15 cellular contexts compared by ENCODE assay signal in genomic region chrX:98203800-98204199, GRCh38.
A peak's percentile ranks its signal among the peaks of the same experiment; 100 is the strongest.
DNase-seq lines count a peak whose midpoint lies in the region; FAIRE-seq and TF ChIP-seq lines count a peak whose summit lies in the region.
"Had no signal": no experiment of that assay in that cellular context is flagged by ENCODE, and none has a peak within 500 bp of the region (broad histone marks: within the 10 kb centered on the region; RNA-seq: fewer than 3 reads in every experiment).

No MANE protein-coding gene starts in this region.

- no peak overlapping the region for H3K27ac ChIP-seq in endodermal cell (ENCODE audit: low read depth, low read length)
- H3K27ac ChIP-seq: HL-60 had no signal

- H3K9me3 Mint-ChIP-seq in endodermal cell: peaks cover under 1% of the 10 kb centered on the region
- peaks cover 9% of the 10 kb centered on the region for H3K9me3 Mint-ChIP-seq in mesothelial cell of epicardium
- H3K9me3 Mint-ChIP-seq in activated T-helper 1 cell treated with anti-CD3 and anti-CD28 coated beads, Interleukin-12 subunit alpha, Interleukin-12 subunit beta, Interleukin-2, Interleukin-4 antibody, amounts not matched to agents 30 ng/mL and 10 ng/mL and 1 ng/mL, durations not matched to agents 14 hours and 24 hours and 36 hours: peaks cover 8% of the 10 kb centered on the region

- no peak for DNase-seq in H54 (ENCODE audit: insufficient read length, low spot score)
- peak; percentile 74 for DNase-seq in RKO (ENCODE audit: low spot score)
- no peak for DNase-seq in endodermal cell
- DNase-seq in mesothelial cell of epicardium (ENCODE audit: low spot score in 2 of 2, unreplicated experiment in 2 of 2): no peak
- DNase-seq in NCI-H2107 (lab: John Stamatoyannopoulos, UW): no peak
- DNase-seq in NCI-H774 (lab: John Stamatoyannopoulos, UW): no peak
- no peak for DNase-seq in activated T-helper 1 cell treated with anti-CD3 and anti-CD28 coated beads, Interleukin-12 subunit alpha, Interleukin-12 subunit beta, Interleukin-2, Interleukin-4 antibody, amounts not matched to agents 30 ng/mL and 10 ng/mL and 1 ng/mL, durations not matched to agents 14 hours and 24 hours and 36 hours (ENCODE audit: low spot score)
- DNase-seq in UCSD-AML1 (lab: John Stamatoyannopoulos, UW; ENCODE audit: unreplicated experiment): no peak
- DNase-seq: Caco-2, NCI-H1417, NCI-H187 treated with DMSO at 0.1 percent for 48 hours, NCI-H446 treated with DMSO at 0.1 percent for 48 hours, NCI-H748 treated with DMSO at 0.1 percent for 48 hours, SIG-M5 had no signal

- no peaks in the 10 kb centered on the region for H3K27me3 ChIP-seq in endodermal cell (ENCODE audit: control insufficient read depth, insufficient read depth, low read length, poor library complexity, severe bottlenecking)

- no peak overlapping the region for H3K9ac ChIP-seq in endodermal cell (ENCODE audit: extremely low read depth, low read length, poor library complexity, severe bottlenecking)

- 90% methylated on average over 1 of the region's 2 CpGs; no CpG with 5 or more reads in 1 of the 2 experiments for WGBS in endodermal cell (ENCODE audit: insufficient coverage in 1 of 2, insufficient read length in 1 of 2), 2 experiments

- H3K36me3 Mint-ChIP-seq in endodermal cell (ENCODE audit: low read depth) (no peaks in the 10 kb centered on the region), mesothelial cell of epicardium (no peaks in the 10 kb centered on the region)
- no peaks in the 10 kb centered on the region for H3K36me3 Mint-ChIP-seq in activated T-helper 1 cell treated with anti-CD3 and anti-CD28 coated beads, Interleukin-12 subunit alpha, Interleukin-12 subunit beta, Interleukin-2, Interleukin-4 antibody, amounts not matched to agents 30 ng/mL and 10 ng/mL and 1 ng/mL, durations not matched to agents 14 hours and 24 hours and 36 hours (ENCODE audit: low read depth)

- no peaks in the 10 kb centered on the region for H3K36me3 ChIP-seq in endodermal cell (ENCODE audit: control insufficient read depth, insufficient read depth, low read length)

- TF ChIP-seq CTCF in endodermal cell (conservative IDR thresholded peaks at IDR 0.05) (no peak), mesothelial cell of epicardium (IDR thresholded peaks at IDR 0.05; ENCODE audit: unreplicated experiment) (no peak)

- no peaks in the 10 kb centered on the region for H3K9me3 ChIP-seq in endodermal cell (ENCODE audit: control insufficient read depth, low read length)
- H3K9me3 ChIP-seq: Caco-2 had no signal

- H3K4me1 Mint-ChIP-seq in endodermal cell (peaks cover 2% of the 10 kb centered on the region), mesothelial cell of epicardium (peaks cover 23% of the 10 kb centered on the region)
- no peaks in the 10 kb centered on the region for H3K4me1 Mint-ChIP-seq in activated T-helper 1 cell treated with anti-CD3 and anti-CD28 coated beads, Interleukin-12 subunit alpha, Interleukin-12 subunit beta, Interleukin-2, Interleukin-4 antibody, amounts not matched to agents 30 ng/mL and 10 ng/mL and 1 ng/mL, durations not matched to agents 14 hours and 24 hours and 36 hours (ENCODE audit: low read depth)

- H3K4me1 ChIP-seq in endodermal cell (ENCODE audit: control insufficient read depth, insufficient read depth, low read length): no peaks in the 10 kb centered on the region
- H3K4me1 ChIP-seq: Caco-2 had no signal

- H3K4me3 Mint-ChIP-seq in endodermal cell: no peak overlapping the region
- H3K4me3 Mint-ChIP-seq in mesothelial cell of epicardium: no peak overlapping the region
- H3K4me3 Mint-ChIP-seq in activated T-helper 1 cell treated with anti-CD3 and anti-CD28 coated beads, Interleukin-12 subunit alpha, Interleukin-12 subunit beta, Interleukin-2, Interleukin-4 antibody, amounts not matched to agents 30 ng/mL and 10 ng/mL and 1 ng/mL, durations not matched to agents 14 hours and 24 hours and 36 hours: no peak overlapping the region

- H3K27me3 Mint-ChIP-seq in endodermal cell (ENCODE audit: insufficient read depth) (no peaks in the 10 kb centered on the region), mesothelial cell of epicardium (ENCODE audit: low read depth) (no peaks in the 10 kb centered on the region)
- no peaks in the 10 kb centered on the region for H3K27me3 Mint-ChIP-seq in activated T-helper 1 cell treated with anti-CD3 and anti-CD28 coated beads, Interleukin-12 subunit alpha, Interleukin-12 subunit beta, Interleukin-2, Interleukin-4 antibody, amounts not matched to agents 30 ng/mL and 10 ng/mL and 1 ng/mL, durations not matched to agents 14 hours and 24 hours and 36 hours (ENCODE audit: insufficient read depth)

- no peak overlapping the region for H3K4me3 ChIP-seq in endodermal cell (ENCODE audit: low read length)

- H3K27ac Mint-ChIP-seq in endodermal cell: peak overlapping the region; percentile 20
- H3K27ac Mint-ChIP-seq in mesothelial cell of epicardium: peak overlapping the region; percentile 81
- H3K27ac Mint-ChIP-seq in activated T-helper 1 cell treated with anti-CD3 and anti-CD28 coated beads, Interleukin-12 subunit alpha, Interleukin-12 subunit beta, Interleukin-2, Interleukin-4 antibody, amounts not matched to agents 30 ng/mL and 10 ng/mL and 1 ng/mL, durations not matched to agents 14 hours and 24 hours and 36 hours: no peak overlapping the region

- TF ChIP-seq POLR2A in H54 (IDR thresholded peaks at IDR 0.05; ENCODE audit: low read depth, low read length): no peak

- intact Hi-C loops in activated T-helper 1 cell treated with anti-CD3 and anti-CD28 coated beads, Interleukin-12 subunit alpha, Interleukin-12 subunit beta, Interleukin-2, Interleukin-4 antibody, amounts not matched to agents 30 ng/mL and 10 ng/mL and 1 ng/mL, durations not matched to agents 14 hours and 24 hours and 36 hours (cut with micrococcal nuclease): no loop called here

- FAIRE-seq in H54 (lab: Jason Lieb, UNC): peak; percentile 60
